9 cellular contexts compared by ENCODE assay signal in the genomic region with DNA sequence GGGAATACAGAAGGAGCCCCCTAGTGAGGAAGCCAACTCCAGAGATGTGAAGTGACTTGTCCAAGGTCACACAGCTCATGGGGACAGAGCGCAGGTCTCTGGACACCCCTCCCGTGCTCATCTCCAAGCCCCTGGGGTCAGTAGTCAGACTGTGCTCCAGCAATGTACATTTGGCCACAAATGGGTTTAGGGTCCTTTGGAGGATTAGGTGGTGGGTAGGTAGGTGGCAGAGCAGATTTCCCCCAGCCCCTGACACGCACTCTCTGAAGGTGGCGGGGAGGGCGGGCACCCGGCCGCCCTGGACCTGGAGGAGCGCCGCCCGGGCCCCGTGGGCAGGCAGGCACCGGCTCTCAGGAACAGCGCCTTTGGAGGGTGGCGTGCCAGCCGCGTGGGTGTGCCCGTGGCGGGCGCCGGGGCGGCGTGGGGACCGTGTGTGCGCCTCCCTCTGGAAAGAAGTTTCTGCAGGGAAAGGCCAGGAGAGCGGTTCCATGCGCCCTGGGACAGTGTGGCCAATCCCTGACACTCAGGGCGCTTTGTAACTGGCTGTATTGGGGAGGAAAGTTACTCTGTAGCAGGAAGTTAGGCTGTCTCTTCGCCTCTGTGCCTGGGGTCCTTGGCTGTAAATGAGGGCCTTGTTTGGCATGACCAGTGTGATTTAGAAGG.
DNase-seq lines count a peak whose midpoint lies in the region; ATAC-seq, FAIRE-seq and TF ChIP-seq lines count a peak whose summit lies in the region.
"Had no signal": no experiment of that assay in that cellular context is flagged by ENCODE, and none has a peak within 500 bp of the region (broad histone marks: within the 10 kb centered on the region; RNA-seq: fewer than 3 reads in every experiment).

No MANE protein-coding gene starts in this region.

- no peak for DNase-seq in GM19238 (ENCODE audit: insufficient read length, low spot score)
- DNase-seq in activated CD8-positive, alpha-beta memory T cell treated with anti-CD3 and anti-CD28 coated beads, Interleukin-2, amount 50 U/mL, for 48 hours: no peak
- DNase-seq in D721Med (ENCODE audit: insufficient read length, low spot score): no peak
- DNase-seq: IMR-90 had no signal

- peak overlapping the region; percentile 80; the same call in 1 of the 2 replicates for H3K9ac ChIP-seq in ES-I3 (ENCODE audit: low read depth, low read length)
- H3K9ac ChIP-seq in rectal smooth muscle tissue (ENCODE audit: low read length): no peak overlapping the region

- H3K9me3 ChIP-seq in ES-I3 (ENCODE audit: control insufficient read depth, insufficient read depth, low read length): no peaks in the 10 kb centered on the region
- H3K9me3 ChIP-seq in iPS-18c (ENCODE audit: control insufficient read depth, insufficient read depth, low read length): no peaks in the 10 kb centered on the region

- H3K4me3 Mint-ChIP-seq in activated naive CD8-positive, alpha-beta T cell: peak overlapping the region; percentile 35

- H3K4me3 ChIP-seq in iPS-18c (ENCODE audit: insufficient read depth, low read depth, low read length): peak overlapping the region; percentile 73
- H3K4me3 ChIP-seq in rectal smooth muscle tissue (ENCODE audit: low read length): peak overlapping the region; percentile 55

- no peak for ATAC-seq in GM21619 (IDR thresholded peaks at IDR 0.05; ENCODE audit: unreplicated experiment)

- H3K27me3 ChIP-seq in rectal smooth muscle tissue (ENCODE audit: control insufficient read depth, insufficient read depth, low read length): peaks cover 6% of the 10 kb centered on the region

- peaks cover 2% of the 10 kb centered on the region for H3K4me1 Mint-ChIP-seq in activated naive CD8-positive, alpha-beta T cell (ENCODE audit: low read depth)

- H3K4me1 ChIP-seq in ES-I3 (ENCODE audit: insufficient read depth, low read length) (peaks cover 15% of the 10 kb centered on the region), rectal smooth muscle tissue (ENCODE audit: control insufficient read depth, insufficient read depth, low read length) (peaks cover 2% of the 10 kb centered on the region)

- no peak for FAIRE-seq in D721Med (lab: Jason Lieb, UNC)

- TF ChIP-seq CTCF in D721Med (IDR thresholded peaks at IDR 0.05; ENCODE audit: insufficient read depth, missing control alignments): no peak

- H3K27ac ChIP-seq in rectal smooth muscle tissue (ENCODE audit: low read depth, low read length): no peak overlapping the region

- no peaks in the 10 kb centered on the region for H3K36me3 ChIP-seq in ES-I3 (ENCODE audit: insufficient read depth, low read length)
- H3K36me3 ChIP-seq in rectal smooth muscle tissue (ENCODE audit: control insufficient read depth, insufficient read depth, low read length): no peaks in the 10 kb centered on the region

- no peaks in the 10 kb centered on the region for H3K36me3 Mint-ChIP-seq in activated naive CD8-positive, alpha-beta T cell

- H3K27me3 Mint-ChIP-seq in activated naive CD8-positive, alpha-beta T cell: peaks cover 43% of the 10 kb centered on the region

- H3K27ac Mint-ChIP-seq in activated naive CD8-positive, alpha-beta T cell: no peak overlapping the region

- no peaks in the 10 kb centered on the region for H3K9me3 Mint-ChIP-seq in activated naive CD8-positive, alpha-beta T cell (ENCODE audit: low read depth)
